Comparison of ENCODE assay signal across 26 cellular contexts in genomic region chr4:150096625-150097024, GRCh38. TPM values are rescaled to one million over a fixed set of nuclear protein-coding genes. Genes with fewer than 3 reads are reported as not detected.
DNase-seq lines count a peak whose midpoint lies in the region; ATAC-seq, FAIRE-seq and TF ChIP-seq lines count a peak whose summit lies in the region.
"Had no signal": no experiment of that assay in that cellular context is flagged by ENCODE, and none has a peak within 500 bp of the region (broad histone marks: within the 10 kb centered on the region; RNA-seq: fewer than 3 reads in every experiment).

No MANE protein-coding gene starts in this region.

- H2AFZ ChIP-seq in neural progenitor cell (replicated peaks), result no peak overlapping the region
- H2AFZ ChIP-seq: PC-9 had no signal

- DNase-seq in NCI-H1092 (lab: John Stamatoyannopoulos, UW) (peak; percentile 30), NCI-H524 treated with DMSO at 0.1 percent for 48 hours (lab: John Stamatoyannopoulos, UW) (peak; percentile 38), neural progenitor cell (ENCODE audit: low spot score) (peak; percentile 74), GM12891 (ENCODE audit: insufficient read length, low spot score) (no peak), psoas muscle (no peak)
- DNase-seq in stimulated activated CD4-positive, alpha-beta T cell treated with anti-CD3 and anti-CD28 coated beads, Interleukin-2, amount 100 ng/mL, for 24 hours, result no peak
- DNase-seq: ACHN; Caco-2; CD4-positive, CD25-positive, alpha-beta regulatory T cell; EL; GOT3; NCI-H1417 treated with DMSO at 0.1 percent for 48 hours; NCI-H2029; NCI-H226; NCI-H748 treated with DMSO at 0.1 percent for 48 hours; PC-9; SIG-M5; T-helper 1 cell; T1000 had no signal

- no peak for TF ChIP-seq POLR2A in GM12891 (IDR thresholded peaks at IDR 0.05; ENCODE audit: low read depth, low read length)

- H3F3A ChIP-seq in neural progenitor cell (ENCODE audit: low read depth), result peaks cover 9% of the 10 kb centered on the region

- no peaks in the 10 kb centered on the region for H3K27me3 ChIP-seq in BLaER1 treated with 17β-estradiol and CSF1 and Interleukin-3, amounts not matched to agents 10 nM and 100 nM
- H3K27me3 ChIP-seq in neural progenitor cell (no peaks in the 10 kb centered on the region), psoas muscle (ENCODE audit: insufficient read depth in 3 of 3, low read length in 2 of 3) (peaks cover 0 to 2% (median 0%) of the 10 kb centered on the region in 3 donors)

- WGBS in psoas muscle, 3 donors, result 92 to 99% (median 92%) methylated on average over 3 of the region's 3 CpGs

- no peaks in the 10 kb centered on the region for H3K36me3 ChIP-seq in BLaER1 treated with 17β-estradiol and CSF1 and Interleukin-3, amounts not matched to agents 10 nM and 100 nM
- no peaks in the 10 kb centered on the region for H3K36me3 ChIP-seq in neural progenitor cell
- H3K36me3 ChIP-seq in psoas muscle (ENCODE audit: insufficient read depth in 1 of 2, low read depth in 1 of 2), result no peaks in the 10 kb centered on the region

- peaks cover 11% of the 10 kb centered on the region for H3K36me3 Mint-ChIP-seq in neural progenitor cell
- H3K36me3 Mint-ChIP-seq: CD4-positive, CD25-positive, alpha-beta regulatory T cell had no signal

- ATAC-seq in psoas muscle, result no peak
- ATAC-seq in HG03135 (IDR thresholded peaks at IDR 0.05; ENCODE audit: unreplicated experiment), result no peak
- ATAC-seq: GM12878, HCT116, K562 had no signal

- TF ChIP-seq CTCF in neural progenitor cell (IDR thresholded peaks at IDR 0.05) (no peak), psoas muscle (IDR thresholded peaks at IDR 0.05) (no peak)

- no peaks in the 10 kb centered on the region for H3K79me2 ChIP-seq in neural progenitor cell (ENCODE audit: low read depth)

- no peaks in the 10 kb centered on the region for H3K27me3 Mint-ChIP-seq in neural progenitor cell (ENCODE audit: insufficient read depth, low read depth)
- H3K27me3 Mint-ChIP-seq: CD4-positive, CD25-positive, alpha-beta regulatory T cell had no signal

- intact Hi-C loops in psoas muscle (cut with DNase I), result no loop called here

- H3K4me3 Mint-ChIP-seq in neural progenitor cell, result no peak overlapping the region
- H3K4me3 Mint-ChIP-seq: CD4-positive, CD25-positive, alpha-beta regulatory T cell had no signal

- H3K4me2 ChIP-seq in BLaER1 treated with 17β-estradiol and CSF1 and Interleukin-3, amounts not matched to agents 10 nM and 100 nM, result peak overlapping the region in 8 of 11 experiments; percentile 22 to 56 (median 38); a peak in 13 of 22 replicates
- peak overlapping the region; percentile 53 for H3K4me2 ChIP-seq in neural progenitor cell
- H3K4me2 ChIP-seq: PC-9 had no signal

- H3K9me3 ChIP-seq in BLaER1 treated with 17β-estradiol and CSF1 and Interleukin-3, amounts not matched to agents 10 nM and 100 nM (replicated peaks in 1 of 11), result peaks cover 0 to 12% (median 3%) of the 10 kb centered on the region in 11 experiments; a peak in 7 of 22 replicates
- H3K9me3 ChIP-seq in neural progenitor cell (ENCODE audit: low read depth) (no peaks in the 10 kb centered on the region), psoas muscle (no peaks in the 10 kb centered on the region)
- H3K9me3 ChIP-seq: Caco-2 had no signal

- no peak overlapping the region for H3K9ac ChIP-seq in BLaER1 treated with 17β-estradiol and CSF1 and Interleukin-3, amounts not matched to agents 10 nM and 100 nM
- H3K9ac ChIP-seq in neural progenitor cell, result no peak overlapping the region

- no peaks in the 10 kb centered on the region for H3K4me1 Mint-ChIP-seq in neural progenitor cell
- H3K4me1 Mint-ChIP-seq: CD4-positive, CD25-positive, alpha-beta regulatory T cell had no signal

- no peak overlapping the region for H3K4me3 ChIP-seq in BLaER1 treated with 17β-estradiol and CSF1 and Interleukin-3, amounts not matched to agents 10 nM and 100 nM
- H3K4me3 ChIP-seq in neural progenitor cell (no peak overlapping the region), psoas muscle (no peak overlapping the region)
- H3K4me3 ChIP-seq: GM12878, K562, PC-9 had no signal

- H4K20me1 ChIP-seq in BLaER1 treated with 17β-estradiol and CSF1 and Interleukin-3, amounts not matched to agents 10 nM and 100 nM, result no peaks in the 10 kb centered on the region
- peaks cover 20% of the 10 kb centered on the region for H4K20me1 ChIP-seq in neural progenitor cell (ENCODE audit: low read depth)

- no peak for FAIRE-seq in GM12891 (lab: Jason Lieb, UNC)
- FAIRE-seq: GM12878, GM19239, K562 had no signal

- no peak overlapping the region for H3K27ac Mint-ChIP-seq in neural progenitor cell
- H3K27ac Mint-ChIP-seq: CD4-positive, CD25-positive, alpha-beta regulatory T cell had no signal

- peaks cover 0 to 16% (median 12%) of the 10 kb centered on the region in 10 experiments; a peak in 12 of 20 replicates for H3K4me1 ChIP-seq in BLaER1 treated with 17β-estradiol and CSF1 and Interleukin-3, amounts not matched to agents 10 nM and 100 nM
- H3K4me1 ChIP-seq in neural progenitor cell (peaks cover 18% of the 10 kb centered on the region), psoas muscle (no peaks in the 10 kb centered on the region)
- H3K4me1 ChIP-seq: Caco-2 had no signal

- no peaks in the 10 kb centered on the region for H3K9me3 Mint-ChIP-seq in neural progenitor cell

- H3K27ac ChIP-seq in BLaER1 treated with 17β-estradiol and CSF1 and Interleukin-3, amounts not matched to agents 10 nM and 100 nM, result no peak overlapping the region
- H3K27ac ChIP-seq in neural progenitor cell (no peak overlapping the region), psoas muscle (no peak overlapping the region)
- H3K27ac ChIP-seq: PC-9, RWPE1 had no signal

TF ChIP-seq in GM12891, 5 proteins besides CTCF, POLR2A, EP300 and RAD21:
- no peak for TF ChIP-seq PAX5 (IDR thresholded peaks at IDR 0.05; ENCODE audit: insufficient read depth, low read length, severe bottlenecking)
- no peak for TF ChIP-seq SPI1 (IDR thresholded peaks at IDR 0.05; ENCODE audit: low read depth, low read length)
- no peak for TF ChIP-seq TAF1 (IDR thresholded peaks at IDR 0.05; ENCODE audit: low read depth, low read length)
- no peak for TF ChIP-seq POLR2AphosphoS5 (IDR thresholded peaks at IDR 0.05; ENCODE audit: low read depth, low read length)
- TF ChIP-seq POU2F2 (IDR thresholded peaks at IDR 0.05; ENCODE audit: low read depth, low read length), result no peak

RNA-seq across cellular contexts. Expression of gene DCLK2, which starts 18.4 kb away (rescaled TPM):
- 7.9 and 11.7 TPM in 2 replicates for total RNA-seq in neural progenitor cell (ENCODE audit: low replicate concordance)
- polyA plus RNA-seq in GM12891 (2012; ENCODE audit: low read depth, missing spikeins), result not detected
- total RNA-seq in psoas muscle, result 1 to 10 TPM in 2 of 4 donors, under 1 TPM in 2; 0.71 to 1.7 (median 0.91) TPM
- polyA plus RNA-seq in psoas muscle, result under 1 TPM; 0.18 to 0.79 (median 0.39) TPM
- total RNA-seq: GM12878, K562 had no signal
- polyA plus RNA-seq: CD4-positive, CD25-positive, alpha-beta regulatory T cell; GM12878; K562 had no signal

Comparison
In these comparisons a context has a peak if more than half of its experiments do, and no peak if none do; other contexts are left out.
1. DNase-seq: peak in NCI-H1092 (single experiment), NCI-H524 treated with DMSO at 0.1 percent for 48 hours (single experiment) and neural progenitor cell (single experiment); none in GM12891 (single experiment), psoas muscle (0 of 2) and stimulated activated CD4-positive, alpha-beta T cell treated with anti-CD3 and anti-CD28 coated beads, Interleukin-2, amount 100 ng/mL, for 24 hours (0 of 2).